1 cellular context compared by ENCODE assay signal in the genomic region with DNA sequence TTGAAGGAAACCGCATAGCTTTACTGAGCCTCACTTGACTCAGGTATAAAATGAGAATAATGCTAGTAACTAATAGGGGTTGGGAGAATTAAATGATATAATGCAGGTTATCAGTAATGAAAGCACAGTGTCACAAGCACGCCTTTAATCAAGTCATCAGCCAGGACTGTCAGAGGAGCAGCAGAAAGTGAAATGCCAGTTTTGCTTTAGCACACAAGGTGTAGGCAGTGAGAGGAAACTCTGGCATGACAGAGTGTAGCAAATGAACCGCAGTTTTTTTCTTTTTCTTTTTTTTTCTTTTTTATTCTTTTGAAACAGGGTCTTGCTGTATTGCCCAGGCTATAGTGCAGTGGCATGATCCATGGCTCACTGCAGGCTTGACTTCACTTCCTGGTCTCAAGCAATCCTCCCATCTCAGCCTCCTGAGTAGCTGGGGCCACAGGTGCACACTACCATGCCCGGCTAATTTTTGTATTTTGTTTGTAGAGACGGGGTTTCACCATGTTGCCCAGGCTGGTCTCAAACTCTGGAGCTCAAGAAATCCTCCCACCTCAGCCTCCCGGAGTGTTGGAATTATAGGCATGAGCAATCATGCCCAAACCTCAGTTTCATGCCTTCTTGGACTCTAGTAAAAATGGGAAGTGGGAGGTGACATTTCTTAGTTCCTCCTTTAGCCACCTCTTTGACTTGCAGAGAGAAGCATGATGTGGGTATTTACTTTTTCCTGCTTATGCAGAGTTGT.
TF ChIP-seq lines count a peak whose summit lies in the region.

No MANE protein-coding gene starts in this region.

TF ChIP-seq in GM12878, 131 proteins besides CTCF, POLR2A, EP300 and RAD21 (continues in another document):
- TF ChIP-seq, protein P1, sequence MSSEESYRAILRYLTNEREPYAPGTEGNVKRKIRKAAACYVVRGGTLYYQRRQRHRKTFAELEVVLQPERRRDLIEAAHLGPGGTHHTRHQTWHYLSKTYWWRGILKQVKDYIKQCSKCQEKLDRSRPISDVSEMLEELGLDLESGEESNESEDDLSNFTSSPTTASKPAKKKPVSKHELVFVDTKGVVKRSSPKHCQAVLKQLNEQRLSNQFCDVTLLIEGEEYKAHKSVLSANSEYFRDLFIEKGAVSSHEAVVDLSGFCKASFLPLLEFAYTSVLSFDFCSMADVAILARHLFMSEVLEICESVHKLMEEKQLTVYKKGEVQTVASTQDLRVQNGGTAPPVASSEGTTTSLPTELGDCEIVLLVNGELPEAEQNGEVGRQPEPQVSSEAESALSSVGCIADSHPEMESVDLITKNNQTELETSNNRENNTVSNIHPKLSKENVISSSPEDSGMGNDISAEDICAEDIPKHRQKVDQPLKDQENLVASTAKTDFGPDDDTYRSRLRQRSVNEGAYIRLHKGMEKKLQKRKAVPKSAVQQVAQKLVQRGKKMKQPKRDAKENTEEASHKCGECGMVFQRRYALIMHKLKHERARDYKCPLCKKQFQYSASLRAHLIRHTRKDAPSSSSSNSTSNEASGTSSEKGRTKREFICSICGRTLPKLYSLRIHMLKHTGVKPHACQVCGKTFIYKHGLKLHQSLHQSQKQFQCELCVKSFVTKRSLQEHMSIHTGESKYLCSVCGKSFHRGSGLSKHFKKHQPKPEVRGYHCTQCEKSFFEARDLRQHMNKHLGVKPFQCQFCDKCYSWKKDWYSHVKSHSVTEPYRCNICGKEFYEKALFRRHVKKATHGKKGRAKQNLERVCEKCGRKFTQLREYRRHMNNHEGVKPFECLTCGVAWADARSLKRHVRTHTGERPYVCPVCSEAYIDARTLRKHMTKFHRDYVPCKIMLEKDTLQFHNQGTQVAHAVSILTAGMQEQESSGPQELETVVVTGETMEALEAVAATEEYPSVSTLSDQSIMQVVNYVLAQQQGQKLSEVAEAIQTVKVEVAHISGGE (CRISPR knock-in tag; IDR thresholded peaks at IDR 0.05) = no peak
- peak; percentile 10 for TF ChIP-seq SP1 (IDR thresholded peaks at IDR 0.05; ENCODE audit: low read depth, low read length)
- no peak for TF ChIP-seq ZNF274 (IDR thresholded peaks at IDR 0.05; ENCODE audit: insufficient read depth, insufficient read length)
- no peak for TF ChIP-seq TAF1 (IDR thresholded peaks at IDR 0.05; ENCODE audit: borderline replicate concordance, low read depth, low read length)
- TF ChIP-seq SMAD5 (IDR thresholded peaks at IDR 0.05; ENCODE audit: low read depth) = no peak
- TF ChIP-seq CHD2 (IDR thresholded peaks at IDR 0.05; ENCODE audit: borderline replicate concordance, low read depth, low read length) = peak; percentile 47; the same call in 1 of the 2 replicates
- no peak for TF ChIP-seq MEF2B (IDR thresholded peaks at IDR 0.05; ENCODE audit: partially characterized antibody, poor library complexity, severe bottlenecking)
- TF ChIP-seq NR2F1 (conservative IDR thresholded peaks at IDR 0.05) = peak; percentile 26; the same call in 1 of the 2 replicates
- TF ChIP-seq, protein P2, sequence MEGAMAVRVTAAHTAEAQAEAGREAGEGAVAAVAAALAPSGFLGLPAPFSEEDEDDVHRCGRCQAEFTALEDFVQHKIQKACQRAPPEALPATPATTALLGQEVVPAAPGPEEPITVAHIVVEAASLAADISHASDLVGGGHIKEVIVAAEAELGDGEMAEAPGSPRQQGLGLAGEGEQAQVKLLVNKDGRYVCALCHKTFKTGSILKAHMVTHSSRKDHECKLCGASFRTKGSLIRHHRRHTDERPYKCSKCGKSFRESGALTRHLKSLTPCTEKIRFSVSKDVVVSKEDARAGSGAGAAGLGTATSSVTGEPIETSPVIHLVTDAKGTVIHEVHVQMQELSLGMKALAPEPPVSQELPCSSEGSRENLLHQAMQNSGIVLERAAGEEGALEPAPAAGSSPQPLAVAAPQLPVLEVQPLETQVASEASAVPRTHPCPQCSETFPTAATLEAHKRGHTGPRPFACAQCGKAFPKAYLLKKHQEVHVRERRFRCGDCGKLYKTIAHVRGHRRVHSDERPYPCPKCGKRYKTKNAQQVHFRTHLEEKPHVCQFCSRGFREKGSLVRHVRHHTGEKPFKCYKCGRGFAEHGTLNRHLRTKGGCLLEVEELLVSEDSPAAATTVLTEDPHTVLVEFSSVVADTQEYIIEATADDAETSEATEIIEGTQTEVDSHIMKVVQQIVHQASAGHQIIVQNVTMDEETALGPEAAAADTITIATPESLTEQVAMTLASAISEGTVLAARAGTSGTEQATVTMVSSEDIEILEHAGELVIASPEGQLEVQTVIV (IDR thresholded peaks at IDR 0.05; ENCODE audit: borderline replicate concordance, partially characterized antibody) = no peak
- peak; percentile 78; the same call in 1 of the 2 replicates for TF ChIP-seq MTA3 (IDR thresholded peaks at IDR 0.05; ENCODE audit: borderline replicate concordance, low read length)
- TF ChIP-seq RELB (IDR thresholded peaks at IDR 0.05; ENCODE audit: low read depth) = peak; percentile 95
- peak; percentile 88; the same call in 1 of the 2 replicates for TF ChIP-seq NBN (IDR thresholded peaks at IDR 0.05)
- no peak for TF ChIP-seq NR2C1 (IDR thresholded peaks at IDR 0.05)
- TF ChIP-seq, protein P3, sequence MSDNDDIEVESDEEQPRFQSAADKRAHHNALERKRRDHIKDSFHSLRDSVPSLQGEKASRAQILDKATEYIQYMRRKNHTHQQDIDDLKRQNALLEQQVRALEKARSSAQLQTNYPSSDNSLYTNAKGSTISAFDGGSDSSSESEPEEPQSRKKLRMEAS (IDR thresholded peaks at IDR 0.05; ENCODE audit: low read depth, low read length) = no peak
- TF ChIP-seq YBX1 (IDR thresholded peaks at IDR 0.05) = no peak
- TF ChIP-seq ZBED1 (IDR thresholded peaks at IDR 0.05; ENCODE audit: borderline replicate concordance) = no peak
- TF ChIP-seq IKZF1 (conservative IDR thresholded peaks at IDR 0.05) = peak; percentile 97
- no peak for TF ChIP-seq SRF (IDR thresholded peaks at IDR 0.05; ENCODE audit: low read depth in 2 of 2, low read length in 2 of 2)
- TF ChIP-seq KAT2A (conservative IDR thresholded peaks at IDR 0.05; ENCODE audit: control insufficient read depth, low read depth, low read length) = no peak
- 0 out of 2 replicates have a peak, but pooled peaks have one; percentile 43 for TF ChIP-seq NFXL1 (IDR thresholded peaks at IDR 0.05; ENCODE audit: borderline replicate concordance)
- TF ChIP-seq CBX5 (IDR thresholded peaks at IDR 0.05; ENCODE audit: low read depth) = no peak
- TF ChIP-seq KDM1A (IDR thresholded peaks at IDR 0.05; ENCODE audit: borderline replicate concordance) = no peak
- no peak for TF ChIP-seq POLR2AphosphoS2 (IDR thresholded peaks at IDR 0.05; ENCODE audit: low read depth, low read length)
- peak; percentile 94 for TF ChIP-seq EED (IDR thresholded peaks at IDR 0.05; ENCODE audit: low read depth)
- TF ChIP-seq ZNF217 (IDR thresholded peaks at IDR 0.05) = 0 out of 2 replicates have a peak, but pooled peaks have one; percentile 35
- no peak for TF ChIP-seq YY1 (IDR thresholded peaks at IDR 0.05; ENCODE audit: low read depth, low read length)
- TF ChIP-seq ZNF384 (IDR thresholded peaks at IDR 0.05; ENCODE audit: borderline replicate concordance, low read depth, low read length) = no peak; the same call in 1 of the 2 replicates
- no peak for TF ChIP-seq SUPT20H (IDR thresholded peaks at IDR 0.05; ENCODE audit: borderline replicate concordance, control insufficient read depth, low read depth, low read length)
- no peak for TF ChIP-seq HDAC6 (IDR thresholded peaks at IDR 0.05; ENCODE audit: unreplicated experiment)
- TF ChIP-seq, protein P4, sequence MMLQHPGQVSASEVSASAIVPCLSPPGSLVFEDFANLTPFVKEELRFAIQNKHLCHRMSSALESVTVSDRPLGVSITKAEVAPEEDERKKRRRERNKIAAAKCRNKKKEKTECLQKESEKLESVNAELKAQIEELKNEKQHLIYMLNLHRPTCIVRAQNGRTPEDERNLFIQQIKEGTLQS (IDR thresholded peaks at IDR 0.05; ENCODE audit: borderline replicate concordance, extremely low read depth, low read depth, low read length) = no peak
- TF ChIP-seq, protein P5, sequence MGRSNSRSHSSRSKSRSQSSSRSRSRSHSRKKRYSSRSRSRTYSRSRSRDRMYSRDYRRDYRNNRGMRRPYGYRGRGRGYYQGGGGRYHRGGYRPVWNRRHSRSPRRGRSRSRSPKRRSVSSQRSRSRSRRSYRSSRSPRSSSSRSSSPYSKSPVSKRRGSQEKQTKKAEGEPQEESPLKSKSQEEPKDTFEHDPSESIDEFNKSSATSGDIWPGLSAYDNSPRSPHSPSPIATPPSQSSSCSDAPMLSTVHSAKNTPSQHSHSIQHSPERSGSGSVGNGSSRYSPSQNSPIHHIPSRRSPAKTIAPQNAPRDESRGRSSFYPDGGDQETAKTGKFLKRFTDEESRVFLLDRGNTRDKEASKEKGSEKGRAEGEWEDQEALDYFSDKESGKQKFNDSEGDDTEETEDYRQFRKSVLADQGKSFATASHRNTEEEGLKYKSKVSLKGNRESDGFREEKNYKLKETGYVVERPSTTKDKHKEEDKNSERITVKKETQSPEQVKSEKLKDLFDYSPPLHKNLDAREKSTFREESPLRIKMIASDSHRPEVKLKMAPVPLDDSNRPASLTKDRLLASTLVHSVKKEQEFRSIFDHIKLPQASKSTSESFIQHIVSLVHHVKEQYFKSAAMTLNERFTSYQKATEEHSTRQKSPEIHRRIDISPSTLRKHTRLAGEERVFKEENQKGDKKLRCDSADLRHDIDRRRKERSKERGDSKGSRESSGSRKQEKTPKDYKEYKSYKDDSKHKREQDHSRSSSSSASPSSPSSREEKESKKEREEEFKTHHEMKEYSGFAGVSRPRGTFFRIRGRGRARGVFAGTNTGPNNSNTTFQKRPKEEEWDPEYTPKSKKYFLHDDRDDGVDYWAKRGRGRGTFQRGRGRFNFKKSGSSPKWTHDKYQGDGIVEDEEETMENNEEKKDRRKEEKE (IDR thresholded peaks at IDR 0.05) = no peak
- TF ChIP-seq MEF2A (IDR thresholded peaks at IDR 0.05; ENCODE audit: insufficient read depth, low read depth, low read length) = no peak
- TF ChIP-seq BMI1 (IDR thresholded peaks at IDR 0.05; ENCODE audit: borderline replicate concordance) = peak; percentile 24; the same call in 1 of the 2 replicates
- TF ChIP-seq, protein P6, sequence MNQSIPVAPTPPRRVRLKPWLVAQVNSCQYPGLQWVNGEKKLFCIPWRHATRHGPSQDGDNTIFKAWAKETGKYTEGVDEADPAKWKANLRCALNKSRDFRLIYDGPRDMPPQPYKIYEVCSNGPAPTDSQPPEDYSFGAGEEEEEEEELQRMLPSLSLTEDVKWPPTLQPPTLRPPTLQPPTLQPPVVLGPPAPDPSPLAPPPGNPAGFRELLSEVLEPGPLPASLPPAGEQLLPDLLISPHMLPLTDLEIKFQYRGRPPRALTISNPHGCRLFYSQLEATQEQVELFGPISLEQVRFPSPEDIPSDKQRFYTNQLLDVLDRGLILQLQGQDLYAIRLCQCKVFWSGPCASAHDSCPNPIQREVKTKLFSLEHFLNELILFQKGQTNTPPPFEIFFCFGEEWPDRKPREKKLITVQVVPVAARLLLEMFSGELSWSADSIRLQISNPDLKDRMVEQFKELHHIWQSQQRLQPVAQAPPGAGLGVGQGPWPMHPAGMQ (IDR thresholded peaks at IDR 0.05; ENCODE audit: borderline replicate concordance) = no peak
- TF ChIP-seq RCOR1 (conservative IDR thresholded peaks at IDR 0.05; ENCODE audit: low read depth, low read length) = 0 out of 2 replicates have a peak, but pooled peaks have one; percentile 71
- TF ChIP-seq CREM (IDR thresholded peaks at IDR 0.05; ENCODE audit: low read depth) = no peak
- no peak for TF ChIP-seq ZZZ3 (IDR thresholded peaks at IDR 0.05; ENCODE audit: control insufficient read depth, insufficient read length, low read depth)
- TF ChIP-seq JUND (IDR thresholded peaks at IDR 0.05; ENCODE audit: low read depth, low read length) = no peak
- TF ChIP-seq, protein P7, sequence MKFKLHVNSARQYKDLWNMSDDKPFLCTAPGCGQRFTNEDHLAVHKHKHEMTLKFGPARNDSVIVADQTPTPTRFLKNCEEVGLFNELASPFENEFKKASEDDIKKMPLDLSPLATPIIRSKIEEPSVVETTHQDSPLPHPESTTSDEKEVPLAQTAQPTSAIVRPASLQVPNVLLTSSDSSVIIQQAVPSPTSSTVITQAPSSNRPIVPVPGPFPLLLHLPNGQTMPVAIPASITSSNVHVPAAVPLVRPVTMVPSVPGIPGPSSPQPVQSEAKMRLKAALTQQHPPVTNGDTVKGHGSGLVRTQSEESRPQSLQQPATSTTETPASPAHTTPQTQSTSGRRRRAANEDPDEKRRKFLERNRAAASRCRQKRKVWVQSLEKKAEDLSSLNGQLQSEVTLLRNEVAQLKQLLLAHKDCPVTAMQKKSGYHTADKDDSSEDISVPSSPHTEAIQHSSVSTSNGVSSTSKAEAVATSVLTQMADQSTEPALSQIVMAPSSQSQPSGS (IDR thresholded peaks at IDR 0.05; ENCODE audit: low read length) = peak; percentile 40; the same call in 1 of the 2 replicates
- TF ChIP-seq, protein P8, sequence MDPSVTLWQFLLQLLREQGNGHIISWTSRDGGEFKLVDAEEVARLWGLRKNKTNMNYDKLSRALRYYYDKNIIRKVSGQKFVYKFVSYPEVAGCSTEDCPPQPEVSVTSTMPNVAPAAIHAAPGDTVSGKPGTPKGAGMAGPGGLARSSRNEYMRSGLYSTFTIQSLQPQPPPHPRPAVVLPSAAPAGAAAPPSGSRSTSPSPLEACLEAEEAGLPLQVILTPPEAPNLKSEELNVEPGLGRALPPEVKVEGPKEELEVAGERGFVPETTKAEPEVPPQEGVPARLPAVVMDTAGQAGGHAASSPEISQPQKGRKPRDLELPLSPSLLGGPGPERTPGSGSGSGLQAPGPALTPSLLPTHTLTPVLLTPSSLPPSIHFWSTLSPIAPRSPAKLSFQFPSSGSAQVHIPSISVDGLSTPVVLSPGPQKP (IDR thresholded peaks at IDR 0.05; ENCODE audit: low read depth, low read length) = no peak
- peak; percentile 61; the same call in 1 of the 2 replicates for TF ChIP-seq PAX5 (IDR thresholded peaks at IDR 0.05; ENCODE audit: borderline replicate concordance, low read depth, low read length)
- TF ChIP-seq MXI1 (IDR thresholded peaks at IDR 0.05; ENCODE audit: low read depth, low read length) = 0 out of 2 replicates have a peak, but pooled peaks have one; percentile 48
- no peak for TF ChIP-seq EZH2 (IDR thresholded peaks at IDR 0.05; ENCODE audit: borderline replicate concordance, control insufficient read depth, low read depth, low read length)
- TF ChIP-seq, protein P9, sequence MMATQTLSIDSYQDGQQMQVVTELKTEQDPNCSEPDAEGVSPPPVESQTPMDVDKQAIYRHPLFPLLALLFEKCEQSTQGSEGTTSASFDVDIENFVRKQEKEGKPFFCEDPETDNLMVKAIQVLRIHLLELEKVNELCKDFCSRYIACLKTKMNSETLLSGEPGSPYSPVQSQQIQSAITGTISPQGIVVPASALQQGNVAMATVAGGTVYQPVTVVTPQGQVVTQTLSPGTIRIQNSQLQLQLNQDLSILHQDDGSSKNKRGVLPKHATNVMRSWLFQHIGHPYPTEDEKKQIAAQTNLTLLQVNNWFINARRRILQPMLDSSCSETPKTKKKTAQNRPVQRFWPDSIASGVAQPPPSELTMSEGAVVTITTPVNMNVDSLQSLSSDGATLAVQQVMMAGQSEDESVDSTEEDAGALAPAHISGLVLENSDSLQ (IDR thresholded peaks at IDR 0.05) = 0 out of 2 replicates have a peak, but pooled peaks have one; percentile 22
